Comparison of ENCODE assay signal across 16 cellular contexts in the genomic region with DNA sequence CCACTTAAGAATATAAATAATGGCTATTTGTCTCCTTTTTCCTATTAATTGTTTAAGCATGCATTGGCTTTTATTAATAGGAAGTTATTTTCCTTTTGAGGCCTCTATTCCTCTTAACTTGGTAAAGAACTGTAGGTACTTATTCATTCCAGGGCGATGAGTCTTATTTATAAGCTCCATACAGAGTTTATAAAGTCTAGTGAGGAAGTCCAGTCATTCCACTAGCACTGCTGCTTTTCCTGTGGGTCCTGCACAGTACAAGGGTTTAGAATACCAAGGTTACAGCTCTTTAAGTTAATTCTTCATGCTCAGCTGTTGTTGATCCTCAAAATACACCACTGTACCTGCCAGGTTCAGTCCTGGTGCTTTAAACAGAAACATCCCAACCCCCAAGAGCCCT. TPM values are rescaled to one million over a fixed set of nuclear protein-coding genes. Genes with fewer than 3 reads are reported as not detected.
DNase-seq lines count a peak whose midpoint lies in the region; ATAC-seq and TF ChIP-seq lines count a peak whose summit lies in the region.
"Had no signal": no experiment of that assay in that cellular context is flagged by ENCODE, and none has a peak within 500 bp of the region (broad histone marks: within the 10 kb centered on the region; RNA-seq: fewer than 3 reads in every experiment).

No MANE protein-coding gene starts in this region.

- CTCF ChIA-PET in activated CD8-positive, alpha-beta memory T cell treated with anti-CD3 and anti-CD28 coated beads, Interleukin-2, amount 10 ng/mL, durations not matched to agents 7 days and 5 days (lab: Charles Lee), result no interaction called here

- H3K36me3 Mint-ChIP-seq in chondrocyte (ENCODE audit: low read depth), result no peaks in the 10 kb centered on the region
- no peaks in the 10 kb centered on the region for H3K36me3 Mint-ChIP-seq in activated CD8-positive, alpha-beta memory T cell treated with anti-CD3 and anti-CD28 coated beads, Interleukin-2, amount 10 ng/mL, durations not matched to agents 7 days and 5 days
- H3K36me3 Mint-ChIP-seq: CD8-positive, alpha-beta T cell had no signal

- DNase-seq in M059J (ENCODE audit: low read depth) (peak; percentile 35), chondrocyte (ENCODE audit: low spot score) (no peak), iris pigment epithelial cell (ENCODE audit: low read depth) (peak; percentile 49), activated gamma-delta T cell treated with Interleukin-2 at 50 U/mL for 16 hours (no peak), ureter (ENCODE audit: low spot score) (no peak)
- DNase-seq in activated CD8-positive, alpha-beta memory T cell treated with anti-CD3 and anti-CD28 coated beads, Interleukin-2, amount 10 ng/mL, durations not matched to agents 7 days and 5 days, result no peak
- DNase-seq: Calu3; CD8-positive, alpha-beta T cell; KBM-7; MV-4-11; NCI-H187; NCI-H2107; NCI-H2227 treated with DMSO at 0.1 percent for 48 hours; NCI-H524; PC-9 had no signal

- H3K9me3 Mint-ChIP-seq in chondrocyte (ENCODE audit: low read depth), result peaks cover 5% of the 10 kb centered on the region
- H3K9me3 Mint-ChIP-seq in activated CD8-positive, alpha-beta memory T cell treated with anti-CD3 and anti-CD28 coated beads, Interleukin-2, amount 10 ng/mL, durations not matched to agents 7 days and 5 days (ENCODE audit: low read depth), result no peaks in the 10 kb centered on the region
- H3K9me3 Mint-ChIP-seq: CD8-positive, alpha-beta T cell had no signal

- H3K27ac Mint-ChIP-seq in chondrocyte (ENCODE audit: unreplicated experiment), result peak overlapping the region; percentile 75
- H3K27ac Mint-ChIP-seq in activated CD8-positive, alpha-beta memory T cell treated with anti-CD3 and anti-CD28 coated beads, Interleukin-2, amount 10 ng/mL, durations not matched to agents 7 days and 5 days, result no peak overlapping the region
- H3K27ac Mint-ChIP-seq: CD8-positive, alpha-beta T cell had no signal

- peaks cover 7% of the 10 kb centered on the region for H3K4me1 Mint-ChIP-seq in chondrocyte (ENCODE audit: low read depth)
- no peaks in the 10 kb centered on the region for H3K4me1 Mint-ChIP-seq in activated CD8-positive, alpha-beta memory T cell treated with anti-CD3 and anti-CD28 coated beads, Interleukin-2, amount 10 ng/mL, durations not matched to agents 7 days and 5 days

- no peak overlapping the region for H3K4me3 Mint-ChIP-seq in chondrocyte (ENCODE audit: unreplicated experiment)
- no peak overlapping the region for H3K4me3 Mint-ChIP-seq in activated CD8-positive, alpha-beta memory T cell treated with anti-CD3 and anti-CD28 coated beads, Interleukin-2, amount 10 ng/mL, durations not matched to agents 7 days and 5 days
- H3K4me3 Mint-ChIP-seq: CD8-positive, alpha-beta T cell had no signal

- no peak for TF ChIP-seq CTCF in chondrocyte (IDR thresholded peaks at IDR 0.05)

- H3K27me3 Mint-ChIP-seq in chondrocyte (ENCODE audit: low read depth), result no peaks in the 10 kb centered on the region
- H3K27me3 Mint-ChIP-seq in activated CD8-positive, alpha-beta memory T cell treated with anti-CD3 and anti-CD28 coated beads, Interleukin-2, amount 10 ng/mL, durations not matched to agents 7 days and 5 days, result no peaks in the 10 kb centered on the region

- no peak for ATAC-seq in HG02571 (IDR thresholded peaks at IDR 0.05; ENCODE audit: unreplicated experiment)
- ATAC-seq in activated CD8-positive, alpha-beta memory T cell treated with anti-CD3 and anti-CD28 coated beads, Interleukin-2, amount 10 ng/mL, durations not matched to agents 7 days and 5 days, result no peak
- ATAC-seq: CD8-positive, alpha-beta T cell had no signal

RNA-seq across cellular contexts. Expression of a gene that starts 28.5 kb away (rescaled TPM):
- 3.1 and 3.6 TPM in 2 replicates for total RNA-seq in M059J (2014; rRNA removed; shearing (Covaris generic))
- 5.7 to 6.0 TPM (median 5.7 TPM) in 3 replicates for total RNA-seq in chondrocyte
- total RNA-seq in activated CD8-positive, alpha-beta memory T cell treated with anti-CD3 and anti-CD28 coated beads, Interleukin-2, amount 10 ng/mL, durations not matched to agents 7 days and 5 days, result under 1 TPM; 0.03 to 0.21 TPM
- 10.0 TPM for total RNA-seq in ureter
- total RNA-seq: Calu3; CD8-positive, alpha-beta T cell; PC-9 had no signal

RNA-seq across cellular contexts. Expression of a gene that starts 53.9 kb away (rescaled TPM):
- total RNA-seq in M059J (2014; rRNA removed; shearing (Covaris generic)), result 38.7 and 41.4 TPM in 2 replicates
- total RNA-seq in chondrocyte (21.5 to 30.0 TPM (median 23.8 TPM) in 3 replicates), ureter (42.4 TPM)
- total RNA-seq in activated CD8-positive, alpha-beta memory T cell treated with anti-CD3 and anti-CD28 coated beads, Interleukin-2, amount 10 ng/mL, durations not matched to agents 7 days and 5 days, result 10 to 100 TPM; 30.1 to 35.7 TPM

Comparison
In these comparisons a context has a peak if more than half of its experiments do, and no peak if none do; other contexts are left out.
1. DNase-seq: peak in M059J (single experiment) and iris pigment epithelial cell (single experiment); none in chondrocyte (single experiment), activated gamma-delta T cell treated with Interleukin-2 at 50 U/mL for 16 hours (single experiment), activated CD8-positive, alpha-beta memory T cell treated with anti-CD3 and anti-CD28 coated beads, Interleukin-2, amount 10 ng/mL, durations not matched to agents 7 days and 5 days (single experiment) and ureter (single experiment).